ENCODE assay signal across 11 cellular contexts in genomic region chr5:10467281-10468198, GRCh38. TPM values are rescaled to one million over a fixed set of nuclear protein-coding genes. Genes with fewer than 3 reads are reported as not detected.
DNase-seq lines count a peak whose midpoint lies in the region; ATAC-seq, FAIRE-seq and TF ChIP-seq lines count a peak whose summit lies in the region.
"Had no signal": no experiment of that assay in that cellular context is flagged by ENCODE, and none has a peak within 500 bp of the region (broad histone marks: within the 10 kb centered on the region; RNA-seq: fewer than 3 reads in every experiment).

No MANE protein-coding gene starts in this region.

- H3K4me1 Mint-ChIP-seq in activated naive CD4-positive, alpha-beta T cell treated with anti-CD3 and anti-CD28 coated beads, Interleukin-2, amount 10 ng/mL, durations not matched to agents 7 days and 5 days, result peaks cover 14% of the 10 kb centered on the region

- H3K27me3 Mint-ChIP-seq in activated naive CD4-positive, alpha-beta T cell treated with anti-CD3 and anti-CD28 coated beads, Interleukin-2, amount 10 ng/mL, durations not matched to agents 7 days and 5 days, result peaks cover 31% of the 10 kb centered on the region

- H3K4ac ChIP-seq in mesenchymal stem cell (ENCODE audit: low read depth in 1 of 2, low read length in 2 of 2), result peak overlapping the region; percentile 47 to 59

- CTCF ChIA-PET in activated naive CD4-positive, alpha-beta T cell treated with anti-CD3 and anti-CD28 coated beads, Interleukin-2, amount 10 ng/mL, durations not matched to agents 7 days and 5 days (lab: Charles Lee), result interaction anchor here (0.9 to 1.6 kb wide), 2 partner anchors 14 to 160 kb away, joined by 3 read pairs; no protein-coding TSS in a partner anchor

- H4K20me1 ChIP-seq in BLaER1 treated with 17β-estradiol and CSF1 and Interleukin-3, amounts not matched to agents 10 nM and 100 nM, result no peaks in the 10 kb centered on the region

- H2BK15ac ChIP-seq in mesenchymal stem cell (ENCODE audit: low read depth, poor library complexity, severe bottlenecking), result peak overlapping the region; percentile 6

- peak overlapping the region; percentile 37 to 76 for H3K18ac ChIP-seq in mesenchymal stem cell (ENCODE audit: low read depth in 1 of 2, low read length in 2 of 2)

- peak overlapping the region; percentile 39 for H2AFZ ChIP-seq in mesenchymal stem cell (ENCODE audit: low read depth, low read length)

- no peaks in the 10 kb centered on the region for H3K9me3 ChIP-seq in BLaER1 treated with 17β-estradiol and CSF1 and Interleukin-3, amounts not matched to agents 10 nM and 100 nM (replicated peaks in 1 of 11)
- no peaks in the 10 kb centered on the region for H3K9me3 ChIP-seq in mesenchymal stem cell (ENCODE audit: control insufficient read depth, low read length)
- no peaks in the 10 kb centered on the region for H3K9me3 ChIP-seq in uterus

- no peaks in the 10 kb centered on the region for H3K79me1 ChIP-seq in mesenchymal stem cell (replicated peaks; ENCODE audit: low read length, poor library complexity, severe bottlenecking)

- H3K27me3 ChIP-seq in BLaER1 treated with 17β-estradiol and CSF1 and Interleukin-3, amounts not matched to agents 10 nM and 100 nM, result no peaks in the 10 kb centered on the region
- H3K27me3 ChIP-seq in bronchial epithelial cell (ENCODE audit: control insufficient read depth, insufficient read depth, low read length) (no peaks in the 10 kb centered on the region), mesenchymal stem cell (ENCODE audit: control insufficient read depth in 1 of 2, insufficient read depth in 1 of 2, low read length in 2 of 2) (no peaks in the 10 kb centered on the region), uterus (no peaks in the 10 kb centered on the region)

- H2BK12ac ChIP-seq in mesenchymal stem cell (ENCODE audit: low read length in 2 of 2), result peak overlapping the region in 1 of 2 experiments; percentile 21

- no peak overlapping the region for H3K14ac ChIP-seq in mesenchymal stem cell (ENCODE audit: low read length in 2 of 2)

- H3K9ac ChIP-seq in BLaER1 treated with 17β-estradiol and CSF1 and Interleukin-3, amounts not matched to agents 10 nM and 100 nM, result 0 out of 22 replicates have a peak overlapping the region, but pooled peaks of 1 of the 11 experiments have one; percentile 17
- H3K9ac ChIP-seq in mesenchymal stem cell (ENCODE audit: low read length), result peak overlapping the region; percentile 50

- H3K4me3 Mint-ChIP-seq in activated naive CD4-positive, alpha-beta T cell treated with anti-CD3 and anti-CD28 coated beads, Interleukin-2, amount 10 ng/mL, durations not matched to agents 7 days and 5 days, result no peak overlapping the region
- H3K4me3 Mint-ChIP-seq: neural crest cell had no signal

- peak overlapping the region; percentile 78 for H4K8ac ChIP-seq in mesenchymal stem cell (ENCODE audit: low read length)

- H3K36me3 Mint-ChIP-seq in activated naive CD4-positive, alpha-beta T cell treated with anti-CD3 and anti-CD28 coated beads, Interleukin-2, amount 10 ng/mL, durations not matched to agents 7 days and 5 days, result no peaks in the 10 kb centered on the region

- H2AK5ac ChIP-seq in mesenchymal stem cell (ENCODE audit: low read length, severe bottlenecking), result peak overlapping the region; percentile 92

- DNase-seq in LHCN-M2 (ENCODE audit: low read depth), result peak; percentile 59
- peak; percentile 54 for DNase-seq in bronchial epithelial cell (ENCODE audit: low read depth)
- peak; percentile 77 for DNase-seq in mesenchymal stem cell
- DNase-seq in GM13977 (ENCODE audit: low spot score), result no peak
- DNase-seq in uterus, result no peak
- no peak for DNase-seq in activated naive CD4-positive, alpha-beta T cell treated with anti-CD3 and anti-CD28 coated beads, Interleukin-2, amount 10 ng/mL, durations not matched to agents 7 days and 5 days
- DNase-seq: activated CD4-positive, alpha-beta T cell treated with anti-CD3 and anti-CD28 coated beads for 48 hours; NCI-H1092 had no signal

- peak overlapping the region in 4 of 11 experiments; percentile 9 to 50 (median 19); a peak in 5 of 22 replicates for H3K27ac ChIP-seq in BLaER1 treated with 17β-estradiol and CSF1 and Interleukin-3, amounts not matched to agents 10 nM and 100 nM
- H3K27ac ChIP-seq in mesenchymal stem cell (ENCODE audit: low read length, poor library complexity, severe bottlenecking), result peak overlapping the region; percentile 76
- H3K27ac ChIP-seq in uterus, result no peak overlapping the region

- no peak overlapping the region for H3K27ac Mint-ChIP-seq in activated naive CD4-positive, alpha-beta T cell treated with anti-CD3 and anti-CD28 coated beads, Interleukin-2, amount 10 ng/mL, durations not matched to agents 7 days and 5 days

- peaks cover 10 to 27% (median 20%) of the 10 kb centered on the region in 10 experiments; a peak in 19 of 20 replicates for H3K4me1 ChIP-seq in BLaER1 treated with 17β-estradiol and CSF1 and Interleukin-3, amounts not matched to agents 10 nM and 100 nM
- H3K4me1 ChIP-seq in mesenchymal stem cell (ENCODE audit: control insufficient read depth, insufficient read depth, low read depth, low read length) (peaks cover 21% of the 10 kb centered on the region), uterus (no peaks in the 10 kb centered on the region)

- WGBS in mesenchymal stem cell, result 38% methylated on average over 21 of the region's 21 CpGs

- H3K4me2 ChIP-seq in BLaER1 treated with 17β-estradiol and CSF1 and Interleukin-3, amounts not matched to agents 10 nM and 100 nM, result peak overlapping the region; percentile 4 to 78 (median 52); a peak in 21 of 22 replicates
- H3K4me2 ChIP-seq in mesenchymal stem cell (ENCODE audit: low read length, poor library complexity, severe bottlenecking), result peak overlapping the region; percentile 30

- H3K23ac ChIP-seq in mesenchymal stem cell (ENCODE audit: low read length in 2 of 2), result no peak overlapping the region

- FAIRE-seq in bronchial epithelial cell (lab: Jason Lieb, UNC), result no peak

- H2BK120ac ChIP-seq in mesenchymal stem cell (ENCODE audit: low read depth, low read length), result no peak overlapping the region

- intact Hi-C loops in uterus (cut with DNase I; ENCODE audit: low total_unique reads), result no loop called here

- no peak for TF ChIP-seq POLR2A in uterus (IDR thresholded peaks at IDR 0.05)

- no peak overlapping the region for H4K91ac ChIP-seq in mesenchymal stem cell (ENCODE audit: low read length)

- no peak for ATAC-seq in GM18858 (IDR thresholded peaks at IDR 0.05; ENCODE audit: unreplicated experiment)

- peak overlapping the region; percentile 79 for H2BK5ac ChIP-seq in mesenchymal stem cell (ENCODE audit: low read depth, low read length, poor library complexity, severe bottlenecking)

- no peak overlapping the region for H3K4me3 ChIP-seq in BLaER1 treated with 17β-estradiol and CSF1 and Interleukin-3, amounts not matched to agents 10 nM and 100 nM
- H3K4me3 ChIP-seq in bronchial epithelial cell (ENCODE audit: low read depth, low read length), result no peak overlapping the region
- no peak overlapping the region for H3K4me3 ChIP-seq in mesenchymal stem cell (ENCODE audit: insufficient read depth in 1 of 2, low read depth in 1 of 2, low read length in 2 of 2)
- no peak overlapping the region for H3K4me3 ChIP-seq in uterus

- TF ChIP-seq CTCF in bronchial epithelial cell (IDR thresholded peaks at IDR 0.05; ENCODE audit: insufficient read depth, low read length, severe bottlenecking) (no peak), GM13977 (IDR thresholded peaks at IDR 0.05; ENCODE audit: extremely low read depth, insufficient read depth, missing control alignments) (no peak), uterus (IDR thresholded peaks at IDR 0.05) (no peak)

- H3K9me3 Mint-ChIP-seq in activated naive CD4-positive, alpha-beta T cell treated with anti-CD3 and anti-CD28 coated beads, Interleukin-2, amount 10 ng/mL, durations not matched to agents 7 days and 5 days, result no peaks in the 10 kb centered on the region
- H3K9me3 Mint-ChIP-seq: neural crest cell had no signal

- H3K36me3 ChIP-seq in BLaER1 treated with 17β-estradiol and CSF1 and Interleukin-3, amounts not matched to agents 10 nM and 100 nM, result no peaks in the 10 kb centered on the region
- H3K36me3 ChIP-seq in bronchial epithelial cell (ENCODE audit: control insufficient read depth, insufficient read depth, low read length) (no peaks in the 10 kb centered on the region), mesenchymal stem cell (ENCODE audit: control insufficient read depth in 1 of 2, insufficient read depth in 2 of 2, low read depth in 1 of 2, low read length in 2 of 2) (no peaks in the 10 kb centered on the region), uterus (no peaks in the 10 kb centered on the region)

- in situ Hi-C loops in GM13977 (cut with MboI; ENCODE audit: low pct_unique_long_range_greater_than_20kb, low sequenced_read_pairs, unreplicated experiment), result no loop called here

RNA-seq across cellular contexts. Expression of gene ROPN1L, which starts 25.9 kb away (rescaled TPM):
- total RNA-seq in LHCN-M2 (2014; rRNA removed) (1.1 and 1.3 TPM in 2 replicates), bronchial epithelial cell (0.13 TPM in 1 of 2 replicates, not detected in the other), uterus (1 to 10 TPM in 1 of 4 donors, not detected in 3; 6.3 TPM)
- 0.72 TPM for polyA plus RNA-seq in LHCN-M2 (2012)
- polyA plus RNA-seq in mesenchymal stem cell (2013, experiment 1 of 2), result 0.43 TPM
- 0.29 TPM for polyA plus RNA-seq in mesenchymal stem cell (2013, experiment 2 of 2)

Comparison
In these comparisons a context has a peak if more than half of its experiments do, and no peak if none do; other contexts are left out.
1. DNase-seq: peak in LHCN-M2 (single experiment), bronchial epithelial cell (single experiment) and mesenchymal stem cell (single experiment); none in GM13977 (single experiment), uterus (0 of 2) and activated naive CD4-positive, alpha-beta T cell treated with anti-CD3 and anti-CD28 coated beads, Interleukin-2, amount 10 ng/mL, durations not matched to agents 7 days and 5 days (single experiment).